ENCODE assay signal across 13 cellular contexts in genomic region chr4:146465628-146466027, GRCh38.
"Had no signal": no experiment of that assay in that cellular context is flagged by ENCODE, and none has a peak within 500 bp of the region (broad histone marks: within the 10 kb centered on the region; RNA-seq: fewer than 3 reads in every experiment).

No MANE protein-coding gene starts in this region.

- H3K4me3 Mint-ChIP-seq: activated CD4-positive, alpha-beta memory T cell treated with anti-CD3 and anti-CD28 coated beads for 36 hours; activated naive CD4-positive, alpha-beta T cell treated with anti-CD3 and anti-CD28 coated beads for 36 hours; neural progenitor cell; T-helper 2 cell treated with Interferon-gamma antibody and Interleukin-4, amounts not matched to agents 5 μg/mL and 100 μg/mL, for 36 hours had no signal

- H3K9ac ChIP-seq: neural progenitor cell, parathyroid adenoma had no signal

- H3K9me3 ChIP-seq: body of pancreas had no signal

- H3K4me1 ChIP-seq: body of pancreas, parathyroid adenoma had no signal

- H3K36me3 Mint-ChIP-seq: activated CD4-positive, alpha-beta memory T cell treated with anti-CD3 and anti-CD28 coated beads for 36 hours; neural progenitor cell had no signal

- H3K27ac ChIP-seq: body of pancreas, hepatocyte, neural progenitor cell, parathyroid adenoma had no signal

- DNase-seq: activated CD4-positive, alpha-beta memory T cell treated with anti-CD3 and anti-CD28 coated beads for 36 hours; activated CD8-positive, alpha-beta memory T cell treated with anti-CD3 and anti-CD28 coated beads, Interleukin-2, amount 50 U/mL, for 48 hours; activated naive CD4-positive, alpha-beta T cell treated with anti-CD3 and anti-CD28 coated beads for 36 hours; body of pancreas; cerebellar nuclear complex; dermis blood vessel endothelial cell; erythroblast; kidney glomerular epithelial cell; stimulated activated CD4-positive, alpha-beta T cell treated with anti-CD3 and anti-CD28 coated beads, Interleukin-2, amount 100 ng/mL, for 48 hours had no signal

- H3K4me3 ChIP-seq: body of pancreas, hepatocyte, neural progenitor cell had no signal

- H3K9me3 Mint-ChIP-seq: activated CD4-positive, alpha-beta memory T cell treated with anti-CD3 and anti-CD28 coated beads for 36 hours; activated naive CD4-positive, alpha-beta T cell treated with anti-CD3 and anti-CD28 coated beads for 36 hours; neural progenitor cell; T-helper 2 cell treated with Interferon-gamma antibody and Interleukin-4, amounts not matched to agents 5 μg/mL and 100 μg/mL, for 36 hours had no signal

- H3K27me3 Mint-ChIP-seq: activated CD4-positive, alpha-beta memory T cell treated with anti-CD3 and anti-CD28 coated beads for 36 hours had no signal

- H3K4me2 ChIP-seq: hepatocyte, neural progenitor cell had no signal

- H3K36me3 ChIP-seq: neural progenitor cell had no signal

- H3K27ac Mint-ChIP-seq: activated CD4-positive, alpha-beta memory T cell treated with anti-CD3 and anti-CD28 coated beads for 36 hours; activated naive CD4-positive, alpha-beta T cell treated with anti-CD3 and anti-CD28 coated beads for 36 hours; neural progenitor cell; T-helper 2 cell treated with Interferon-gamma antibody and Interleukin-4, amounts not matched to agents 5 μg/mL and 100 μg/mL, for 36 hours had no signal

- H2AFZ ChIP-seq: hepatocyte, neural progenitor cell, parathyroid adenoma had no signal

- ATAC-seq: body of pancreas had no signal

- H3K27me3 ChIP-seq: body of pancreas, hepatocyte, neural progenitor cell had no signal
